Comparison of ENCODE assay signal across 13 cellular contexts in the genomic region with DNA sequence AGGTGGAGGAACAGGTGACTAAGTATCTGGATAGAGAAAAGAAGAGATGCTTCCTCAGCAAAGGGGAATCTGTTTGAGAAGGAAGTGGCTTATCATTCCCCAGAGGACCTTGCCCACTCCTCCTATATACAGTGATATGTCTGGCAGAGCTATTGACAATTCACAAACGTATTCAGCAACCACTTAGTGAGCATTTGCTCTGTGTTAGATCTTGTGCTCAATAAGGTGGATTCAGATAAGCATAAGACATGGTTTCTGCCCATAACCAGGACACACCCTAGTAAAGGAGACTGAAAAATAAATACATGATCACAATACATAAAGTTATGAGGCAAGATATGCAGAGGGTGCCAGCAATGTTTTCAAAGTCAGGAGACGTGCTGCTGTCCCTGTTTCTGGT. TPM values are rescaled to one million over a fixed set of nuclear protein-coding genes. Genes with fewer than 3 reads are reported as not detected.
DNase-seq lines count a peak whose midpoint lies in the region; ATAC-seq and TF ChIP-seq lines count a peak whose summit lies in the region.
"Had no signal": no experiment of that assay in that cellular context is flagged by ENCODE, and none has a peak within 500 bp of the region (broad histone marks: within the 10 kb centered on the region; RNA-seq: fewer than 3 reads in every experiment).

No MANE protein-coding gene starts in this region.

- peaks cover 43% of the 10 kb centered on the region for H3K4me1 Mint-ChIP-seq in activated T-cell treated with anti-CD3 and anti-CD28 coated beads, Interleukin-2, amount 50 U/mL, for 24 hours (ENCODE audit: low read depth)
- H3K4me1 Mint-ChIP-seq in activated T-helper 1 cell treated with anti-CD3 and anti-CD28 coated beads, Interleukin-12 subunit alpha, Interleukin-12 subunit beta, Interleukin-2, Interleukin-4 antibody, amounts not matched to agents 30 ng/mL and 10 ng/mL and 1 ng/mL, durations not matched to agents 14 hours and 24 hours and 36 hours (ENCODE audit: low read depth), result peaks cover 34% of the 10 kb centered on the region
- peaks cover 43 to 54% of the 10 kb centered on the region in 2 donors for H3K4me1 Mint-ChIP-seq in immature natural killer cell

- TF ChIP-seq CTCF in suprapubic skin (IDR thresholded peaks at IDR 0.05), result no peak

- DNase-seq in activated T-cell treated with anti-CD3 and anti-CD28 coated beads, Interleukin-2, amount 50 U/mL, for 24 hours, result no peak
- no peak for DNase-seq in activated T-cell treated with anti-CD3 and anti-CD28 coated beads, Interleukin-2, amount 50 U/mL, for 48 hours
- DNase-seq in activated T-helper 1 cell treated with anti-CD3 and anti-CD28 coated beads, Interleukin-12 subunit alpha, Interleukin-12 subunit beta, Interleukin-2, Interleukin-4 antibody, amounts not matched to agents 30 ng/mL and 10 ng/mL and 1 ng/mL, durations not matched to agents 14 hours and 24 hours and 36 hours (ENCODE audit: low spot score), result no peak
- no peak for DNase-seq in immature natural killer cell
- no peak for DNase-seq in suprapubic skin (ENCODE audit: low spot score in 2 of 2)
- no peak for DNase-seq in Kasumi-1 (lab: John Stamatoyannopoulos, UW)
- DNase-seq: brain microvascular endothelial cell, SHP77 had no signal

- peak overlapping the region; percentile 72 for H3K4me3 ChIP-seq in suprapubic skin

- no peak overlapping the region for H3K27ac ChIP-seq in suprapubic skin

- peaks cover 35% of the 10 kb centered on the region for H3K4me1 ChIP-seq in suprapubic skin

- no peak for TF ChIP-seq POLR2A in suprapubic skin (IDR thresholded peaks at IDR 0.05)

- H3K27me3 ChIP-seq in suprapubic skin, result no peaks in the 10 kb centered on the region
- H3K27me3 ChIP-seq: brain microvascular endothelial cell, tibial nerve had no signal

- peak overlapping the region; percentile 92 for H3K4me3 Mint-ChIP-seq in activated T-cell treated with anti-CD3 and anti-CD28 coated beads, Interleukin-2, amount 50 U/mL, for 24 hours
- H3K4me3 Mint-ChIP-seq in activated T-helper 1 cell treated with anti-CD3 and anti-CD28 coated beads, Interleukin-12 subunit alpha, Interleukin-12 subunit beta, Interleukin-2, Interleukin-4 antibody, amounts not matched to agents 30 ng/mL and 10 ng/mL and 1 ng/mL, durations not matched to agents 14 hours and 24 hours and 36 hours, result peak overlapping the region; percentile 99
- H3K4me3 Mint-ChIP-seq in immature natural killer cell, result peak overlapping the region; percentile 65 to 99 (median 94)

- intact Hi-C loops in activated T-helper 1 cell treated with anti-CD3 and anti-CD28 coated beads, Interleukin-12 subunit alpha, Interleukin-12 subunit beta, Interleukin-2, Interleukin-4 antibody, amounts not matched to agents 30 ng/mL and 10 ng/mL and 1 ng/mL, durations not matched to agents 14 hours and 24 hours and 36 hours (cut with micrococcal nuclease), result loop anchor here (5.0 kb wide), 3 partner anchors 544 to 1344 kb away; a partner anchor contains a TSS

- no peaks in the 10 kb centered on the region for H3K9me3 Mint-ChIP-seq in activated T-cell treated with anti-CD3 and anti-CD28 coated beads, Interleukin-2, amount 50 U/mL, for 24 hours
- H3K9me3 Mint-ChIP-seq in activated T-helper 1 cell treated with anti-CD3 and anti-CD28 coated beads, Interleukin-12 subunit alpha, Interleukin-12 subunit beta, Interleukin-2, Interleukin-4 antibody, amounts not matched to agents 30 ng/mL and 10 ng/mL and 1 ng/mL, durations not matched to agents 14 hours and 24 hours and 36 hours, result no peaks in the 10 kb centered on the region
- no peaks in the 10 kb centered on the region for H3K9me3 Mint-ChIP-seq in immature natural killer cell

- ATAC-seq in HG03565 (IDR thresholded peaks at IDR 0.05; ENCODE audit: unreplicated experiment) (no peak), GM19397 (IDR thresholded peaks at IDR 0.05; ENCODE audit: unreplicated experiment) (no peak)

- no peak for TF ChIP-seq EP300 in suprapubic skin (IDR thresholded peaks at IDR 0.05)

- H3K9me3 ChIP-seq in suprapubic skin, result no peaks in the 10 kb centered on the region
- H3K9me3 ChIP-seq: tibial nerve had no signal

- no peaks in the 10 kb centered on the region for H3K27me3 Mint-ChIP-seq in activated T-cell treated with anti-CD3 and anti-CD28 coated beads, Interleukin-2, amount 50 U/mL, for 24 hours
- no peaks in the 10 kb centered on the region for H3K27me3 Mint-ChIP-seq in activated T-helper 1 cell treated with anti-CD3 and anti-CD28 coated beads, Interleukin-12 subunit alpha, Interleukin-12 subunit beta, Interleukin-2, Interleukin-4 antibody, amounts not matched to agents 30 ng/mL and 10 ng/mL and 1 ng/mL, durations not matched to agents 14 hours and 24 hours and 36 hours (ENCODE audit: insufficient read depth)
- H3K27me3 Mint-ChIP-seq in immature natural killer cell (ENCODE audit: low read depth in 3 of 3), result peaks cover 0 to 3% (median 1%) of the 10 kb centered on the region in 3 donors

- no peaks in the 10 kb centered on the region for H3K36me3 ChIP-seq in suprapubic skin
- H3K36me3 ChIP-seq: brain microvascular endothelial cell had no signal

- H3K36me3 Mint-ChIP-seq in activated T-cell treated with anti-CD3 and anti-CD28 coated beads, Interleukin-2, amount 50 U/mL, for 24 hours (ENCODE audit: low read depth), result peaks cover 35% of the 10 kb centered on the region
- peaks cover 5% of the 10 kb centered on the region for H3K36me3 Mint-ChIP-seq in activated T-helper 1 cell treated with anti-CD3 and anti-CD28 coated beads, Interleukin-12 subunit alpha, Interleukin-12 subunit beta, Interleukin-2, Interleukin-4 antibody, amounts not matched to agents 30 ng/mL and 10 ng/mL and 1 ng/mL, durations not matched to agents 14 hours and 24 hours and 36 hours (ENCODE audit: low read depth)
- H3K36me3 Mint-ChIP-seq in immature natural killer cell, result no peaks in the 10 kb centered on the region

- WGBS in suprapubic skin, result 22% methylated on average over 2 of the region's 2 CpGs

- peak overlapping the region; percentile 62 for H3K27ac Mint-ChIP-seq in activated T-cell treated with anti-CD3 and anti-CD28 coated beads, Interleukin-2, amount 50 U/mL, for 24 hours
- peak overlapping the region; percentile 64 for H3K27ac Mint-ChIP-seq in activated T-helper 1 cell treated with anti-CD3 and anti-CD28 coated beads, Interleukin-12 subunit alpha, Interleukin-12 subunit beta, Interleukin-2, Interleukin-4 antibody, amounts not matched to agents 30 ng/mL and 10 ng/mL and 1 ng/mL, durations not matched to agents 14 hours and 24 hours and 36 hours
- peak overlapping the region; percentile 91 to 99 (median 99) for H3K27ac Mint-ChIP-seq in immature natural killer cell

RNA-seq across cellular contexts. Expression of a gene that starts 1.4 kb away (rescaled TPM):
- 27.0 and 31.3 TPM in 2 replicates for total RNA-seq in activated T-helper 1 cell treated with anti-CD3 and anti-CD28 coated beads, Interleukin-12 subunit alpha, Interleukin-12 subunit beta, Interleukin-2, Interleukin-4 antibody, amounts not matched to agents 30 ng/mL and 10 ng/mL and 1 ng/mL, durations not matched to agents 14 hours and 24 hours and 36 hours
- polyA plus RNA-seq in immature natural killer cell, result 100 to 1,000 TPM; 132 to 186 (median 141) TPM
- total RNA-seq in suprapubic skin, result 10 to 100 TPM; 27.4 to 63.9 (median 45.5) TPM

RNA-seq across cellular contexts. Expression of a gene that starts 20.0 kb away (rescaled TPM):
- total RNA-seq in activated T-helper 1 cell treated with anti-CD3 and anti-CD28 coated beads, Interleukin-12 subunit alpha, Interleukin-12 subunit beta, Interleukin-2, Interleukin-4 antibody, amounts not matched to agents 30 ng/mL and 10 ng/mL and 1 ng/mL, durations not matched to agents 14 hours and 24 hours and 36 hours, result not detected in 2 replicates
- polyA plus RNA-seq in immature natural killer cell, result not detected
- total RNA-seq in suprapubic skin, result not detected
- total RNA-seq: mononuclear cell, tibial nerve had no signal
- polyA plus RNA-seq: BJ had no signal

RNA-seq across cellular contexts. Expression of a gene that starts 30.1 kb away (rescaled TPM):
- total RNA-seq in activated T-helper 1 cell treated with anti-CD3 and anti-CD28 coated beads, Interleukin-12 subunit alpha, Interleukin-12 subunit beta, Interleukin-2, Interleukin-4 antibody, amounts not matched to agents 30 ng/mL and 10 ng/mL and 1 ng/mL, durations not matched to agents 14 hours and 24 hours and 36 hours, result not detected in 2 replicates
- polyA plus RNA-seq in immature natural killer cell, result not detected
- total RNA-seq in suprapubic skin, result not detected
- total RNA-seq: mononuclear cell, tibial nerve had no signal
- polyA plus RNA-seq: BJ had no signal

RNA-seq across cellular contexts. Expression of a gene that starts 41.0 kb away (rescaled TPM):
- 4.4 and 4.8 TPM in 2 replicates for total RNA-seq in activated T-helper 1 cell treated with anti-CD3 and anti-CD28 coated beads, Interleukin-12 subunit alpha, Interleukin-12 subunit beta, Interleukin-2, Interleukin-4 antibody, amounts not matched to agents 30 ng/mL and 10 ng/mL and 1 ng/mL, durations not matched to agents 14 hours and 24 hours and 36 hours
- 1 to 10 TPM in 1 of 3 donors, under 1 TPM in 1, not detected in 1; 0.19 to 1.1 TPM for polyA plus RNA-seq in immature natural killer cell
- 1 to 10 TPM in 1 of 4 donors, under 1 TPM in 3; 0.23 to 2.7 (median 0.89) TPM for total RNA-seq in suprapubic skin

RNA-seq across cellular contexts. Expression of a gene that starts 51.8 kb away (rescaled TPM):
- 33.4 and 36.9 TPM in 2 replicates for total RNA-seq in activated T-helper 1 cell treated with anti-CD3 and anti-CD28 coated beads, Interleukin-12 subunit alpha, Interleukin-12 subunit beta, Interleukin-2, Interleukin-4 antibody, amounts not matched to agents 30 ng/mL and 10 ng/mL and 1 ng/mL, durations not matched to agents 14 hours and 24 hours and 36 hours
- polyA plus RNA-seq in immature natural killer cell, result 10 to 100 TPM in 1 of 3 donors, 1 to 10 TPM in 2; 5.4 to 20.7 (median 7.3) TPM
- 10 to 100 TPM in 2 of 4 donors, 1 to 10 TPM in 2; 4.6 to 15.7 (median 11.3) TPM for total RNA-seq in suprapubic skin
